ENCODE assay signal across 1 cellular context in the genomic region with DNA sequence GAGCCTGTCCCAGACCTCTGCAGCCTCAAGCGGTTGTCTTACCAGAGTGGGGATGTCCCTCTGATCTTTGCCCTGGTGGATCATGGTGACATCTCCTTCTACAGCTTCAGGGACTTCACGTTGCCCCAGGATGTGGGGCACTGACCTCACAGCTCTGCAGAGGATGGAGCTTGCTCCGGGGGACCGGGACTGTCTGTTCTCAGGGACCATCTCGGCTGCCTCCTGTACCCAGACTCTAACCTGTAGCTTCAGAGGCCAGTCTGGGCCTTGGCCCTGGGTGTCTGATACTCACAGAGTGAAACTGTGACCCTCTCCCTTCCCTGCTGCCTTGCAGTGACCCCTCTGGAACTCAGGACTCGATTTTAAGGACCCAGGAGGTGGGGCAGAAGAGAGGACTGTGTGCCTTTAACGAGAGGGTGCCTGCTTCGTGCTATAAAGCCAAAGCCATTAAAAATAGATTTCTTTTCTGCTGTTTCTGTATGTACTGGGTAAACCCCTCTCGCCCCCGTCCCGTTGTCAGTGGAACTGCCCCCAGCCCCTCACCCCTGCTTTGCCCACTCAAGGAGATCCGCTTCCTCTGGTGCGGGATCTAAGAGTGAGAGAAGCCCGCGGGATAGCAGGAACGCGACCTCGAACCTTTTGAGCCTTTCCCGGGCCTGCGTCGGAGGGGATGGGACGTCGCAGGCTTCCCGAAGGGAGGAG.
TF ChIP-seq lines count a peak whose summit lies in the region.

No MANE protein-coding gene starts in this region.

TF ChIP-seq in H1, 55 proteins besides CTCF, POLR2A, EP300 and RAD21:
- TF ChIP-seq BCL11A (IDR thresholded peaks at IDR 0.05; ENCODE audit: low read depth in 2 of 2, low read length in 2 of 2) (no peak), EGR1 (IDR thresholded peaks at IDR 0.05; ENCODE audit: borderline replicate concordance, low read depth, low read length) (0 out of 2 replicates have a peak, but pooled peaks have one; percentile 21), JUN (IDR thresholded peaks at IDR 0.05; ENCODE audit: low read depth, low read length) (no peak), CREB1 (IDR thresholded peaks at IDR 0.05) (peak; percentile 75), RBBP5 (IDR thresholded peaks at IDR 0.05; ENCODE audit: borderline replicate concordance, low read depth, low read length) (no peak)
TF ChIP-seq in H1: peak in this region for 2.
